In genomic region chr1:226569879-226570547, GRCh38 we compare ENCODE assay signal across 8 cellular contexts. TPM values are rescaled to one million over a fixed set of nuclear protein-coding genes. Genes with fewer than 3 reads are reported as not detected.
DNase-seq lines count a peak whose midpoint lies in the region; ATAC-seq and TF ChIP-seq lines count a peak whose summit lies in the region.

No MANE protein-coding gene starts in this region.

- CTCF ChIA-PET in activated naive CD4-positive, alpha-beta T cell treated with anti-CD3 and anti-CD28 coated beads, Interleukin-2, amount 10 ng/mL, durations not matched to agents 7 days and 5 days (lab: Charles Lee), result interaction anchor here (0.9 to 2.3 kb wide), 3 partner anchors 19 to 39 kb away, joined by 4 to 5 read pairs (median 4); no protein-coding TSS in a partner anchor

- H3K27ac ChIP-seq in heart right ventricle, result no peak overlapping the region

- H3K9me3 ChIP-seq in heart right ventricle, result no peaks in the 10 kb centered on the region

- peaks cover 50% of the 10 kb centered on the region for H3K27me3 Mint-ChIP-seq in activated naive CD4-positive, alpha-beta T cell treated with anti-CD3 and anti-CD28 coated beads, Interleukin-2, amount 10 ng/mL, durations not matched to agents 7 days and 5 days
- peaks cover 2% of the 10 kb centered on the region for H3K27me3 Mint-ChIP-seq in endothelial cell (ENCODE audit: unreplicated experiment)
- peaks cover 20% of the 10 kb centered on the region for H3K27me3 Mint-ChIP-seq in type B pancreatic cell

- peaks cover 0 to 18% (median 9%) of the 10 kb centered on the region in 9 donors for H3K4me1 ChIP-seq in heart right ventricle

- no peaks in the 10 kb centered on the region for H3K36me3 ChIP-seq in heart right ventricle

- no peaks in the 10 kb centered on the region for H3K36me3 Mint-ChIP-seq in activated naive CD4-positive, alpha-beta T cell treated with anti-CD3 and anti-CD28 coated beads, Interleukin-2, amount 10 ng/mL, durations not matched to agents 7 days and 5 days
- H3K36me3 Mint-ChIP-seq in endothelial cell (ENCODE audit: low read depth, unreplicated experiment), result no peaks in the 10 kb centered on the region
- no peaks in the 10 kb centered on the region for H3K36me3 Mint-ChIP-seq in type B pancreatic cell

- intact Hi-C loops in heart right ventricle (cut with DNase I), result no loop called here

- no peaks in the 10 kb centered on the region for H3K9me3 Mint-ChIP-seq in activated naive CD4-positive, alpha-beta T cell treated with anti-CD3 and anti-CD28 coated beads, Interleukin-2, amount 10 ng/mL, durations not matched to agents 7 days and 5 days
- H3K9me3 Mint-ChIP-seq in endothelial cell (ENCODE audit: unreplicated experiment), result no peaks in the 10 kb centered on the region
- H3K9me3 Mint-ChIP-seq in type B pancreatic cell, result no peaks in the 10 kb centered on the region

- H3K4me3 Mint-ChIP-seq in activated naive CD4-positive, alpha-beta T cell treated with anti-CD3 and anti-CD28 coated beads, Interleukin-2, amount 10 ng/mL, durations not matched to agents 7 days and 5 days, result no peak overlapping the region
- H3K4me3 Mint-ChIP-seq in endothelial cell (ENCODE audit: unreplicated experiment) (no peak overlapping the region), type B pancreatic cell (no peak overlapping the region)

- no peak overlapping the region for H3K27ac Mint-ChIP-seq in activated naive CD4-positive, alpha-beta T cell treated with anti-CD3 and anti-CD28 coated beads, Interleukin-2, amount 10 ng/mL, durations not matched to agents 7 days and 5 days
- H3K27ac Mint-ChIP-seq in endothelial cell (ENCODE audit: unreplicated experiment), result no peak overlapping the region
- no peak overlapping the region for H3K27ac Mint-ChIP-seq in type B pancreatic cell

- no peak for ATAC-seq in heart right ventricle

- no peaks in the 10 kb centered on the region for H3K27me3 ChIP-seq in heart right ventricle

- H3K4me1 Mint-ChIP-seq in activated naive CD4-positive, alpha-beta T cell treated with anti-CD3 and anti-CD28 coated beads, Interleukin-2, amount 10 ng/mL, durations not matched to agents 7 days and 5 days, result no peaks in the 10 kb centered on the region
- H3K4me1 Mint-ChIP-seq in endothelial cell (ENCODE audit: unreplicated experiment) (no peaks in the 10 kb centered on the region), type B pancreatic cell (ENCODE audit: unreplicated experiment) (peaks cover 4% of the 10 kb centered on the region)

- DNase-seq in activated naive CD4-positive, alpha-beta T cell treated with anti-CD3 and anti-CD28 coated beads, Interleukin-2, amount 10 ng/mL, durations not matched to agents 7 days and 5 days, result peak; percentile 31
- DNase-seq in activated naive CD4-positive, alpha-beta T cell (lab: John Stamatoyannopoulos, UW), result no peak
- DNase-seq in NCI-H82 (lab: John Stamatoyannopoulos, UW) (peak; percentile 88), endothelial cell (ENCODE audit: low spot score) (peak; percentile 61), type B pancreatic cell (ENCODE audit: extremely low spot score, unreplicated experiment) (no peak), heart right ventricle (no peak), pons (ENCODE audit: low spot score) (no peak), glomerular visceral epithelial cell (ENCODE audit: extremely low spot score) (no peak)

- TF ChIP-seq CTCF in endothelial cell (IDR thresholded peaks at IDR 0.05; ENCODE audit: unreplicated experiment) (peak; percentile 29), type B pancreatic cell (conservative IDR thresholded peaks at IDR 0.05) (peak; percentile 67), heart right ventricle (IDR thresholded peaks at IDR 0.05) (peak in 2 of 9 donors; percentile 11)

- no peak overlapping the region for H3K4me3 ChIP-seq in heart right ventricle

- 61 to 75% methylated on average over 4 of the region's 4 CpGs for WGBS in heart right ventricle, 2 donors

RNA-seq across cellular contexts. Expression of gene STUM, which starts 21.4 kb away (rescaled TPM):
- total RNA-seq in endothelial cell (ENCODE audit: unreplicated experiment) (0.08 TPM), type B pancreatic cell (ENCODE audit: low replicate concordance) (2.2 and 2.8 TPM in 2 replicates), heart right ventricle (1 to 10 TPM in 5 of 10 donors, under 1 TPM in 5; 0.36 to 2.8 (median 0.94) TPM)
- polyA plus RNA-seq in heart right ventricle, result 1 to 10 TPM in 1 of 2 donors, under 1 TPM in 1; 0.48 to 1.2 TPM

Comparison
In these comparisons a context has a peak if more than half of its experiments do, and no peak if none do; other contexts are left out.
1. DNase-seq: peak in activated naive CD4-positive, alpha-beta T cell treated with anti-CD3 and anti-CD28 coated beads, Interleukin-2, amount 10 ng/mL, durations not matched to agents 7 days and 5 days (single experiment), NCI-H82 (single experiment) and endothelial cell (single experiment); none in activated naive CD4-positive, alpha-beta T cell (0 of 4), type B pancreatic cell (single experiment), heart right ventricle (0 of 2), pons (single experiment) and glomerular visceral epithelial cell (single experiment).